ENCODE assay signal across 11 cellular contexts in genomic region chr14:60632777-60633176, GRCh38. TPM values are rescaled to one million over a fixed set of nuclear protein-coding genes. Genes with fewer than 3 reads are reported as not detected.
A peak's percentile ranks its signal among the peaks of the same experiment; 100 is the strongest.
DNase-seq lines count a peak whose midpoint lies in the region; ATAC-seq and TF ChIP-seq lines count a peak whose summit lies in the region.
"Had no signal": no experiment of that assay in that cellular context is flagged by ENCODE, and none has a peak within 500 bp of the region (broad histone marks: within the 10 kb centered on the region; RNA-seq: fewer than 3 reads in every experiment).

No MANE protein-coding gene starts in this region.

- 0 out of 2 replicates have a peak overlapping the region, but pooled peaks have one; percentile 5 for H2AFZ ChIP-seq in GM23338

- peaks cover 3% of the 10 kb centered on the region; the same call in 1 of the 2 replicates for H3F3A ChIP-seq in GM23338 (replicated peaks; ENCODE audit: low read depth)

- no peak overlapping the region; the same call in 1 of the 2 replicates for H3K4me2 ChIP-seq in GM23338

- H3K27me3 Mint-ChIP-seq in GM23338 (ENCODE audit: insufficient read depth, low read depth, poor library complexity) (peaks cover 22% of the 10 kb centered on the region), immature natural killer cell (ENCODE audit: low read depth in 3 of 3) (peaks cover 0 to 11% (median 7%) of the 10 kb centered on the region in 3 donors)

- no peaks in the 10 kb centered on the region for H4K20me1 ChIP-seq in GM23338 (replicated peaks; ENCODE audit: insufficient read depth)

- peaks cover 11% of the 10 kb centered on the region; the same call in 1 of the 2 replicates for H3K4me1 ChIP-seq in GM23338 (ENCODE audit: insufficient read depth)

- H3K4me3 Mint-ChIP-seq in GM23338 (no peak overlapping the region), immature natural killer cell (no peak overlapping the region)
- H3K4me3 Mint-ChIP-seq: neural crest cell had no signal

- H3K27ac ChIP-seq in GM23338 (ENCODE audit: low read depth), result no peak overlapping the region

- no peaks in the 10 kb centered on the region for H3K79me2 ChIP-seq in GM23338 (replicated peaks; ENCODE audit: insufficient read depth)

- no peaks in the 10 kb centered on the region for H3K9me2 ChIP-seq in GM23338 (ENCODE audit: insufficient read depth)

- in situ Hi-C loops in KBM-7 (cut with MboI; ENCODE audit: low pct_unique_long_range_greater_than_20kb, low sequenced_read_pairs), result loop anchor here (25.0 kb wide), 2 partner anchors 355 to 605 kb away; partner anchors contain the start of genes SLC38A6 and TRMT5

- no peaks in the 10 kb centered on the region for H3K36me3 ChIP-seq in GM23338 (ENCODE audit: insufficient read depth)
- H3K36me3 ChIP-seq: HAP-1 had no signal

- H3K36me3 Mint-ChIP-seq in GM23338 (ENCODE audit: low read depth) (no peaks in the 10 kb centered on the region), immature natural killer cell (no peaks in the 10 kb centered on the region)

- TF ChIP-seq CTCF in GM23338 (conservative IDR thresholded peaks at IDR 0.05; ENCODE audit: low read depth in 2 of 2) (no peak), GM10266 (IDR thresholded peaks at IDR 0.05; ENCODE audit: control insufficient read depth, insufficient read depth, low read depth, missing control alignments) (no peak)

- H3K27ac Mint-ChIP-seq in GM23338 (no peak overlapping the region), immature natural killer cell (no peak overlapping the region)

- ATAC-seq in GM18907 (IDR thresholded peaks at IDR 0.05; ENCODE audit: unreplicated experiment) (peak; percentile 87), GM23338 (peak; percentile 9; the same call in 1 of the 3 replicates)

- H3K4me3 ChIP-seq in GM23338, result no peak overlapping the region
- H3K4me3 ChIP-seq: HAP-1 had no signal

- DNase-seq in GM23338 (ENCODE audit: low spot score) (no peak), KBM-7 (peak; percentile 34), fibroblast of peridontal ligament (ENCODE audit: extremely low read depth) (peak; percentile 36), middle frontal gyrus (ENCODE audit: extremely low spot score, low spot score) (no peak), GM10266 (ENCODE audit: extremely low spot score) (no peak), immature natural killer cell (no peak)
- DNase-seq in activated naive CD4-positive, alpha-beta T cell treated with anti-CD3 and anti-CD28 coated beads, Interleukin-2, amount 50 U/mL, for 16 hours, result no peak
- DNase-seq: NCI-H1048 had no signal

- peaks cover 16% of the 10 kb centered on the region for H3K4me1 Mint-ChIP-seq in GM23338
- peaks cover 2 to 6% of the 10 kb centered on the region in 2 donors for H3K4me1 Mint-ChIP-seq in immature natural killer cell

- H3K27me3 ChIP-seq in GM23338 (ENCODE audit: insufficient read depth), result peaks cover 40% of the 10 kb centered on the region

- H3K9me3 Mint-ChIP-seq in GM23338, result no peaks in the 10 kb centered on the region
- H3K9me3 Mint-ChIP-seq in immature natural killer cell, result no peaks in the 10 kb centered on the region
- H3K9me3 Mint-ChIP-seq: neural crest cell had no signal

TF ChIP-seq in GM23338, 12 proteins besides CTCF, POLR2A, EP300 and RAD21:
- TF ChIP-seq NANOG (IDR thresholded peaks at IDR 0.05; ENCODE audit: borderline replicate concordance), result no peak
- TF ChIP-seq EZH2phosphoT487 (IDR thresholded peaks at IDR 0.05; ENCODE audit: unreplicated experiment), result no peak
- TF ChIP-seq, protein P1, sequence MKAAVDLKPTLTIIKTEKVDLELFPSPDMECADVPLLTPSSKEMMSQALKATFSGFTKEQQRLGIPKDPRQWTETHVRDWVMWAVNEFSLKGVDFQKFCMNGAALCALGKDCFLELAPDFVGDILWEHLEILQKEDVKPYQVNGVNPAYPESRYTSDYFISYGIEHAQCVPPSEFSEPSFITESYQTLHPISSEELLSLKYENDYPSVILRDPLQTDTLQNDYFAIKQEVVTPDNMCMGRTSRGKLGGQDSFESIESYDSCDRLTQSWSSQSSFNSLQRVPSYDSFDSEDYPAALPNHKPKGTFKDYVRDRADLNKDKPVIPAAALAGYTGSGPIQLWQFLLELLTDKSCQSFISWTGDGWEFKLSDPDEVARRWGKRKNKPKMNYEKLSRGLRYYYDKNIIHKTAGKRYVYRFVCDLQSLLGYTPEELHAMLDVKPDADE (IDR thresholded peaks at IDR 0.05), result no peak
- no peak for TF ChIP-seq STAT1 (IDR thresholded peaks at IDR 0.05; ENCODE audit: unreplicated experiment)
- no peak for TF ChIP-seq JUNB (IDR thresholded peaks at IDR 0.05; ENCODE audit: unreplicated experiment)
- TF ChIP-seq, protein P2, sequence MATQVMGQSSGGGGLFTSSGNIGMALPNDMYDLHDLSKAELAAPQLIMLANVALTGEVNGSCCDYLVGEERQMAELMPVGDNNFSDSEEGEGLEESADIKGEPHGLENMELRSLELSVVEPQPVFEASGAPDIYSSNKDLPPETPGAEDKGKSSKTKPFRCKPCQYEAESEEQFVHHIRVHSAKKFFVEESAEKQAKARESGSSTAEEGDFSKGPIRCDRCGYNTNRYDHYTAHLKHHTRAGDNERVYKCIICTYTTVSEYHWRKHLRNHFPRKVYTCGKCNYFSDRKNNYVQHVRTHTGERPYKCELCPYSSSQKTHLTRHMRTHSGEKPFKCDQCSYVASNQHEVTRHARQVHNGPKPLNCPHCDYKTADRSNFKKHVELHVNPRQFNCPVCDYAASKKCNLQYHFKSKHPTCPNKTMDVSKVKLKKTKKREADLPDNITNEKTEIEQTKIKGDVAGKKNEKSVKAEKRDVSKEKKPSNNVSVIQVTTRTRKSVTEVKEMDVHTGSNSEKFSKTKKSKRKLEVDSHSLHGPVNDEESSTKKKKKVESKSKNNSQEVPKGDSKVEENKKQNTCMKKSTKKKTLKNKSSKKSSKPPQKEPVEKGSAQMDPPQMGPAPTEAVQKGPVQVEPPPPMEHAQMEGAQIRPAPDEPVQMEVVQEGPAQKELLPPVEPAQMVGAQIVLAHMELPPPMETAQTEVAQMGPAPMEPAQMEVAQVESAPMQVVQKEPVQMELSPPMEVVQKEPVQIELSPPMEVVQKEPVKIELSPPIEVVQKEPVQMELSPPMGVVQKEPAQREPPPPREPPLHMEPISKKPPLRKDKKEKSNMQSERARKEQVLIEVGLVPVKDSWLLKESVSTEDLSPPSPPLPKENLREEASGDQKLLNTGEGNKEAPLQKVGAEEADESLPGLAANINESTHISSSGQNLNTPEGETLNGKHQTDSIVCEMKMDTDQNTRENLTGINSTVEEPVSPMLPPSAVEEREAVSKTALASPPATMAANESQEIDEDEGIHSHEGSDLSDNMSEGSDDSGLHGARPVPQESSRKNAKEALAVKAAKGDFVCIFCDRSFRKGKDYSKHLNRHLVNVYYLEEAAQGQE (IDR thresholded peaks at IDR 0.05; ENCODE audit: unreplicated experiment), result no peak
- TF ChIP-seq EZH2 (IDR thresholded peaks at IDR 0.05; ENCODE audit: low read depth, unreplicated experiment), result no peak
TF ChIP-seq in GM23338: peak in this region for 0.

RNA-seq across cellular contexts. Expression of gene SIX1, which starts 16.5 kb away (rescaled TPM):
- 0.35 and 0.78 TPM in 2 replicates for total RNA-seq in GM23338 (2014; rRNA removed; shearing (Covaris generic))
- polyA plus RNA-seq in GM23338 (2016; fragmentation: Nextera tagmentation; extraction: Ambion mirVana), result 0.66 and 0.71 TPM in 2 replicates
- polyA plus RNA-seq in immature natural killer cell, result not detected

Comparison
In these comparisons a context has a peak if more than half of its experiments do, and no peak if none do; other contexts are left out.
1. DNase-seq: peak in KBM-7 (single experiment) and fibroblast of peridontal ligament (single experiment); none in GM23338 (single experiment), middle frontal gyrus (single experiment), GM10266 (single experiment), activated naive CD4-positive, alpha-beta T cell treated with anti-CD3 and anti-CD28 coated beads, Interleukin-2, amount 50 U/mL, for 16 hours (single experiment) and immature natural killer cell (0 of 3).